ENCODE assay signal across 12 cellular contexts in the genomic region with DNA sequence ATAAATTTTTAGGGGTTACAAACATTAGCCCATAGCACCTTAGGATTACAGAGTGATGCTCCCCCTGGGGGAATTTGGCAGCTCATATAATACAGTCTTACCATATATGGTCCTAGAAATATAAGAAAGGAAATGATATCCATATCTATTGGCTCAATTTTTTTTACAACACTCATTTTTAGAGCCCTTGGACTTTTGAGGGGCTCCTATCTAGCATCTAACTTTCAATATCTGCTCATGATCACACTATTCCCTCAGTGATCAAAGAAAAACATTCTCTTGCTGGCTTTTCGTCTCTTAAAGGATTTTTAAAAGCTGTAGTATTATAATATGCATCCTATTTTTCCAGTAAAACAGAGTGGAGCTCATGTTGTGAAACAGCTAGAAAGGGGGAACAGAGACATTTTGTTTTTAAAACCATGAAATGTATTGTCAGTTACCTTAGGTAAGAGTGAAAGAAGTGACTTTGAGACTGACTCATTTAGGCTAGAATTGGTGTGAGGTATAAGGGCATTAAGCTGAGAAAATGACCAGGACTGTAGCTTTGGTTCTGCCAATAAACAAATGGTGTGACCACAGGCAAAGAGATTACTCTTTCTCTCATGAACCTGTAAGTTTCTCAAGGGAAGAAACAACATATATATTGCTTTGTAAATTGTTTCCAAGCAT.
A peak's percentile ranks its signal among the peaks of the same experiment; 100 is the strongest.
DNase-seq lines count a peak whose midpoint lies in the region; ATAC-seq, FAIRE-seq and TF ChIP-seq lines count a peak whose summit lies in the region.
"Had no signal": no experiment of that assay in that cellular context is flagged by ENCODE, and none has a peak within 500 bp of the region (broad histone marks: within the 10 kb centered on the region; RNA-seq: fewer than 3 reads in every experiment).

No MANE protein-coding gene starts in this region.

- no peaks in the 10 kb centered on the region for H3K36me3 ChIP-seq in KMS-11 (ENCODE audit: insufficient read depth)
- H3K36me3 ChIP-seq: pancreas had no signal

- H2AFZ ChIP-seq in KMS-11 (ENCODE audit: low read depth) = peak overlapping the region; percentile 17; the same call in 1 of the 2 replicates

- H3K79me2 ChIP-seq in KMS-11 (ENCODE audit: insufficient read depth, low read depth) = no peaks in the 10 kb centered on the region

- H4K20me1 ChIP-seq in KMS-11 (ENCODE audit: insufficient read depth) = no peaks in the 10 kb centered on the region

- no peak for TF ChIP-seq POLR2A in GM12892 (IDR thresholded peaks at IDR 0.05; ENCODE audit: low read depth, low read length)

- no peak for TF ChIP-seq CTCF in KMS-11 (conservative IDR thresholded peaks at IDR 0.05; ENCODE audit: low read depth, low read length)

- no peak overlapping the region for H3K9ac ChIP-seq in KMS-11

- DNase-seq in GM12892 (ENCODE audit: insufficient read length) = no peak
- no peak for DNase-seq in substantia nigra (lab: John Stamatoyannopoulos, UW)
- no peak for DNase-seq in COLO829 (ENCODE audit: low spot score)
- no peak for DNase-seq in NK-92 (lab: John Stamatoyannopoulos, UW; ENCODE audit: unreplicated experiment)
- no peak for DNase-seq in NCI-H82 treated with DMSO at 0.1 percent for 48 hours (lab: John Stamatoyannopoulos, UW; ENCODE audit: unreplicated experiment)
- DNase-seq: COR-L47, left colon, NCI-H446 treated with DMSO at 0.1 percent for 48 hours, pancreas had no signal

- no peak overlapping the region for H3K4me3 ChIP-seq in KMS-11 (IDR thresholded peaks at IDR 0.05; ENCODE audit: insufficient read depth, low read depth, low read length)
- H3K4me3 ChIP-seq: pancreas had no signal

- H3K27ac ChIP-seq in KMS-11 = peak overlapping the region; percentile 22
- H3K27ac ChIP-seq in substantia nigra (ENCODE audit: low read depth, low read length, poor library complexity, severe bottlenecking) = no peak overlapping the region
- H3K27ac ChIP-seq: pancreas had no signal

- peak overlapping the region; percentile 70 for H3K4me2 ChIP-seq in KMS-11

- no peaks in the 10 kb centered on the region for H3K27me3 ChIP-seq in KMS-11 (ENCODE audit: insufficient read depth, low read depth)
- H3K27me3 ChIP-seq: pancreas had no signal

- ATAC-seq in GM19043 (IDR thresholded peaks at IDR 0.05; ENCODE audit: low read depth, unreplicated experiment) = peak; percentile 51
- peak; percentile 38 for ATAC-seq in HG02763 (IDR thresholded peaks at IDR 0.05; ENCODE audit: unreplicated experiment)
- ATAC-seq: left colon, pancreas had no signal

- H3K4me1 ChIP-seq in KMS-11 (ENCODE audit: low read depth, poor library complexity, severe bottlenecking) = peaks cover 68% of the 10 kb centered on the region
- H3K4me1 ChIP-seq: pancreas had no signal

- peak; percentile 92 for FAIRE-seq in GM12892 (lab: Jason Lieb, UNC)
- FAIRE-seq: pancreas had no signal
